10 cellular contexts compared by ENCODE assay signal in genomic region chr15:39455502-39455991, GRCh38.
DNase-seq lines count a peak whose midpoint lies in the region; ATAC-seq and TF ChIP-seq lines count a peak whose summit lies in the region.
"Had no signal": no experiment of that assay in that cellular context is flagged by ENCODE, and none has a peak within 500 bp of the region (broad histone marks: within the 10 kb centered on the region; RNA-seq: fewer than 3 reads in every experiment).

No MANE protein-coding gene starts in this region.

- ATAC-seq in activated CD4-positive, alpha-beta T cell treated with anti-CD3 and anti-CD28 coated beads for 36 hours: no peak
- ATAC-seq in sciatic nerve: peak; percentile 42
- no peak for ATAC-seq in GM18517 (IDR thresholded peaks at IDR 0.05; ENCODE audit: unreplicated experiment)
- ATAC-seq in HG03159 (IDR thresholded peaks at IDR 0.05; ENCODE audit: unreplicated experiment): no peak

- peak; percentile 10 for DNase-seq in activated CD4-positive, alpha-beta T cell treated with anti-CD3 and anti-CD28 coated beads for 36 hours
- no peak for DNase-seq in activated CD4-positive, alpha-beta T cell treated with anti-CD3 and anti-CD28 coated beads, Interleukin-2, amount 50 U/mL, for 4 hours
- DNase-seq in NCI-H69 (lab: John Stamatoyannopoulos, UW): peak; percentile 97
- DNase-seq in sciatic nerve (ENCODE audit: low spot score): no peak
- DNase-seq in GM10266 (ENCODE audit: extremely low spot score): no peak
- DNase-seq: activated CD8-positive, alpha-beta memory T cell treated with anti-CD3 and anti-CD28 coated beads, Interleukin-2, amount 50 U/mL, for 48 hours had no signal

- POLR2A ChIA-PET in activated CD4-positive, alpha-beta T cell treated with anti-CD3 and anti-CD28 coated beads for 36 hours (lab: Charles Lee): no interaction called here

- intact Hi-C loops in activated CD4-positive, alpha-beta T cell treated with anti-CD3 and anti-CD28 coated beads for 36 hours (cut with DNase I, micrococcal nuclease): loop anchor here in 1 of 2 experiments (10.0 kb wide), 1 partner anchor 61 kb away; no protein-coding TSS in a partner anchor
- intact Hi-C loops in dendritic cell treated with granulocyte-macrophage colony-stimulating factor and Interleukin-4, amounts not matched to agents 40 ng/mL and 50 ng/mL, for 4 days (cut with micrococcal nuclease): no loop called here
- intact Hi-C loops in sciatic nerve (cut with DNase I): no loop called here

- H3K36me3 Mint-ChIP-seq in activated CD4-positive, alpha-beta T cell treated with anti-CD3 and anti-CD28 coated beads for 36 hours (ENCODE audit: low read depth): no peaks in the 10 kb centered on the region
- no peaks in the 10 kb centered on the region for H3K36me3 Mint-ChIP-seq in dendritic cell treated with granulocyte-macrophage colony-stimulating factor and Interleukin-4, amounts not matched to agents 40 ng/mL and 50 ng/mL, for 4 days (ENCODE audit: low read depth)

- H3K27me3 Mint-ChIP-seq in activated CD4-positive, alpha-beta T cell treated with anti-CD3 and anti-CD28 coated beads for 36 hours: peaks cover 3% of the 10 kb centered on the region
- H3K27me3 Mint-ChIP-seq in dendritic cell treated with granulocyte-macrophage colony-stimulating factor and Interleukin-4, amounts not matched to agents 40 ng/mL and 50 ng/mL, for 4 days: no peaks in the 10 kb centered on the region

- H3K4me1 Mint-ChIP-seq in activated CD4-positive, alpha-beta T cell treated with anti-CD3 and anti-CD28 coated beads for 36 hours: no peaks in the 10 kb centered on the region
- peaks cover 28% of the 10 kb centered on the region for H3K4me1 Mint-ChIP-seq in dendritic cell treated with granulocyte-macrophage colony-stimulating factor and Interleukin-4, amounts not matched to agents 40 ng/mL and 50 ng/mL, for 4 days (ENCODE audit: low read depth)

- H3K4me3 Mint-ChIP-seq in activated CD4-positive, alpha-beta T cell treated with anti-CD3 and anti-CD28 coated beads for 36 hours: no peak overlapping the region
- no peak overlapping the region for H3K4me3 Mint-ChIP-seq in dendritic cell treated with granulocyte-macrophage colony-stimulating factor and Interleukin-4, amounts not matched to agents 40 ng/mL and 50 ng/mL, for 4 days
- H3K4me3 Mint-ChIP-seq: T-helper 1 cell treated with Interleukin-12 subunit alpha and Interleukin-12 subunit beta and Interleukin-4 antibody, amounts not matched to agents 30 μg/mL and 1 μg/mL, for 36 hours had no signal

- H3K27ac Mint-ChIP-seq in activated CD4-positive, alpha-beta T cell treated with anti-CD3 and anti-CD28 coated beads for 36 hours: no peak overlapping the region
- peak overlapping the region; percentile 32 for H3K27ac Mint-ChIP-seq in dendritic cell treated with granulocyte-macrophage colony-stimulating factor and Interleukin-4, amounts not matched to agents 40 ng/mL and 50 ng/mL, for 4 days
- H3K27ac Mint-ChIP-seq: T-helper 1 cell treated with Interleukin-12 subunit alpha and Interleukin-12 subunit beta and Interleukin-4 antibody, amounts not matched to agents 30 μg/mL and 1 μg/mL, for 36 hours had no signal

- CTCF ChIA-PET in activated CD4-positive, alpha-beta T cell treated with anti-CD3 and anti-CD28 coated beads for 36 hours (lab: Charles Lee): interaction anchor here (0.5 kb wide), 1 partner anchor 156 kb away, joined by 3 read pairs; no protein-coding TSS in a partner anchor

- TF ChIP-seq CTCF in GM10266 (IDR thresholded peaks at IDR 0.05; ENCODE audit: control insufficient read depth, insufficient read depth, low read depth, missing control alignments): no peak

- no peaks in the 10 kb centered on the region for H3K9me3 Mint-ChIP-seq in activated CD4-positive, alpha-beta T cell treated with anti-CD3 and anti-CD28 coated beads for 36 hours (ENCODE audit: low read depth)
- no peaks in the 10 kb centered on the region for H3K9me3 Mint-ChIP-seq in dendritic cell treated with granulocyte-macrophage colony-stimulating factor and Interleukin-4, amounts not matched to agents 40 ng/mL and 50 ng/mL, for 4 days
- H3K9me3 Mint-ChIP-seq: T-helper 1 cell treated with Interleukin-12 subunit alpha and Interleukin-12 subunit beta and Interleukin-4 antibody, amounts not matched to agents 30 μg/mL and 1 μg/mL, for 36 hours had no signal

Comparison
In these comparisons a context has a peak if more than half of its experiments do, and no peak if none do; other contexts are left out.
1. DNase-seq: peak in activated CD4-positive, alpha-beta T cell treated with anti-CD3 and anti-CD28 coated beads for 36 hours (single experiment) and NCI-H69 (single experiment); none in activated CD4-positive, alpha-beta T cell treated with anti-CD3 and anti-CD28 coated beads, Interleukin-2, amount 50 U/mL, for 4 hours (0 of 2), sciatic nerve (single experiment) and GM10266 (single experiment).